In the genomic region with DNA sequence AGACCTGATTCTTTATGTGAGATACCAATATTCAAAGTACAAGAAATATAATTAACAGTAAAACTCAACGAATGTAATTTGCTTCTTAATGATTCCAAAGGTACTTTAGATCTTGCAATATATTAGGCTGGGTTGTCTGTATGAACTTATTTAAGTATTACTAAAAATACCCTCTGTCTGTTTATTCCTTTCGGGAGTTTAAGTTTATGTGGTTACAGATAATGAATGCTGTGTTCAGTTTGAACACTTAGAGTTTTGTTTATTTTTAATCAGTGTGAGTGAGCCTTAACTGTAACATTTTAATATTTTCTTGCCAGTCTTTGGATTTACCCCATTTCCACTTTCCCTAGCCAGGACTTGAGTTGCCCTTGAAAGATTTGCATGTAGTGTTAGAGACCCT, we compare ENCODE assay signal across 22 cellular contexts. TPM values are rescaled to one million over a fixed set of nuclear protein-coding genes. Genes with fewer than 3 reads are reported as not detected.
DNase-seq lines count a peak whose midpoint lies in the region; ATAC-seq and TF ChIP-seq lines count a peak whose summit lies in the region.
"Had no signal": no experiment of that assay in that cellular context is flagged by ENCODE, and none has a peak within 500 bp of the region (broad histone marks: within the 10 kb centered on the region; RNA-seq: fewer than 3 reads in every experiment).

No MANE protein-coding gene starts in this region.

- 0 out of 2 replicates have a peak, but pooled peaks cover 5% of the 10 kb centered on the region for H3K9me1 ChIP-seq in IMR-90 (ENCODE audit: insufficient read depth, low read length)

- no peak overlapping the region; the same call in 1 of the 2 replicates for H3K4ac ChIP-seq in IMR-90 (ENCODE audit: low read depth, low read length)

- no peak overlapping the region for H3K56ac ChIP-seq in IMR-90 (ENCODE audit: extremely low read depth, insufficient read depth, low read length)

- H3K4me3 Mint-ChIP-seq in CD4-positive, CD25-positive, alpha-beta regulatory T cell, result peak overlapping the region; percentile 6 to 98 (median 56)
- H3K4me3 Mint-ChIP-seq: activated naive CD8-positive, alpha-beta T cell treated with anti-CD3 and anti-CD28 coated beads, Interleukin-2, amount 10 ng/mL, durations not matched to agents 7 days and 5 days; central memory CD8-positive, alpha-beta T cell; stimulated activated naive CD8-positive, alpha-beta T cell treated with anti-CD3 and anti-CD28 coated beads, Interleukin-15, Interleukin-2, amounts not matched to agents 100 ng/mL and 50 ng/mL, for 24 hours; T-helper 1 cell treated with Interleukin-12 subunit alpha and Interleukin-12 subunit beta and Interleukin-4 antibody, amounts not matched to agents 30 μg/mL and 1 μg/mL, for 36 hours had no signal

- no CpG with 5 or more reads among the region's 2 CpGs for WGBS in IMR-90 (ENCODE audit: extremely low coverage in 2 of 2, insufficient read length in 1 of 2), 2 experiments

- POLR2A ChIA-PET in IMR-90 (lab: Charles Lee; ENCODE audit: unreplicated experiment), result no interaction called here

- H3K14ac ChIP-seq in IMR-90 (replicated peaks; ENCODE audit: low read depth, low read length), result 0 out of 2 replicates have a peak overlapping the region, but pooled peaks have one; percentile 20

- TF ChIP-seq RAD21 in IMR-90 (IDR thresholded peaks at IDR 0.05; ENCODE audit: low read length), result no peak

- peak overlapping the region; percentile 96 for H3K27ac ChIP-seq in CD4-positive, CD25-positive, alpha-beta regulatory T cell (ENCODE audit: insufficient read depth, low read length, poor library complexity, severe bottlenecking)
- H3K27ac ChIP-seq in IMR-90 (ENCODE audit: insufficient read depth, low read length), result no peak overlapping the region
- H3K27ac ChIP-seq in duodenal mucosa (ENCODE audit: low read depth, low read length), result no peak overlapping the region
- peak overlapping the region; percentile 18 for H3K27ac ChIP-seq in stomach smooth muscle (ENCODE audit: low read length)
- H3K27ac ChIP-seq: SJSA1, tibial nerve had no signal

- peaks cover 17 to 63% of the 10 kb centered on the region in 2 experiments for H3K79me1 ChIP-seq in IMR-90 (ENCODE audit: low read depth in 1 of 2, low read length in 2 of 2)

- no peak overlapping the region for H2AFZ ChIP-seq in IMR-90 (replicated peaks; ENCODE audit: low read length, poor library complexity)

- no peak for TF ChIP-seq POLR2A in IMR-90 (IDR thresholded peaks at IDR 0.05; ENCODE audit: low read depth, low read length)

- DNase-seq in CD4-positive, CD25-positive, alpha-beta regulatory T cell, result no peak
- DNase-seq in IMR-90 (peak; percentile 18), NAMALWA (ENCODE audit: low spot score) (no peak), NCI-H2107 (lab: John Stamatoyannopoulos, UW) (no peak)
- DNase-seq: activated CD4-positive, alpha-beta T cell treated with anti-CD3 and anti-CD28 coated beads, Interleukin-2, amount 50 U/mL, for 48 hours; activated naive CD8-positive, alpha-beta T cell treated with anti-CD3 and anti-CD28 coated beads, Interleukin-2, amount 10 ng/mL, durations not matched to agents 7 days and 5 days; dermis blood vessel endothelial cell; mesendoderm; NCI-H1105 treated with DMSO at 0.1 percent for 48 hours; NCI-H2029; NCI-H2227 treated with DMSO at 0.1 percent for 48 hours; occipital lobe had no signal

- TF ChIP-seq CTCF in IMR-90 (conservative IDR thresholded peaks at IDR 0.05; ENCODE audit: low read depth, low read length), result no peak

- 0 out of 3 replicates have a peak overlapping the region, but pooled peaks have one; percentile 34 for H2BK15ac ChIP-seq in IMR-90 (ENCODE audit: low read depth, low read length)

- no peak overlapping the region for H2AK9ac ChIP-seq in IMR-90 (replicated peaks; ENCODE audit: low read depth, low read length, poor library complexity)

- H4K91ac ChIP-seq in IMR-90 (ENCODE audit: insufficient read depth, low read depth, low read length), result no peak overlapping the region

- H4K8ac ChIP-seq in IMR-90 (ENCODE audit: low read depth in 2 of 2, low read length in 2 of 2), result no peak overlapping the region

- intact Hi-C loops in IMR-90 (cut with micrococcal nuclease), result no loop called here

- no peak overlapping the region for H3K18ac ChIP-seq in IMR-90 (ENCODE audit: low read depth, low read length)

- BruUV-seq in IMR-90 (replicated peaks; lab: Mats Ljungman, UMichigan), result no TSS peak

- no peak overlapping the region for H2AK5ac ChIP-seq in IMR-90 (ENCODE audit: low read depth, low read length)

- H4K20me1 ChIP-seq in IMR-90 (ENCODE audit: insufficient read depth, low read length), result peaks cover 72% of the 10 kb centered on the region

- CTCF ChIA-PET in IMR-90 (lab: Yijun Ruan, JAX), result no interaction called here

- H3K36me3 Mint-ChIP-seq in CD4-positive, CD25-positive, alpha-beta regulatory T cell, result no peaks in the 10 kb centered on the region

- H2BK120ac ChIP-seq in IMR-90 (ENCODE audit: low read depth, low read length), result no peak overlapping the region

- peaks cover 0 to 4% (median 0%) of the 10 kb centered on the region in 7 donors for H3K9me3 Mint-ChIP-seq in CD4-positive, CD25-positive, alpha-beta regulatory T cell
- H3K9me3 Mint-ChIP-seq: activated naive CD8-positive, alpha-beta T cell treated with anti-CD3 and anti-CD28 coated beads, Interleukin-2, amount 10 ng/mL, durations not matched to agents 7 days and 5 days; activated T-helper 2 cell treated with anti-CD3 and anti-CD28 coated beads, Interferon-gamma antibody, Interleukin-2, Interleukin-4, amounts not matched to agents 10 μg/mL and 5 μg/mL and 100 μg/mL, durations not matched to agents 14 hours and 24 hours and 36 hours; central memory CD8-positive, alpha-beta T cell; stimulated activated naive CD8-positive, alpha-beta T cell treated with anti-CD3 and anti-CD28 coated beads, Interleukin-15, Interleukin-2, amounts not matched to agents 100 ng/mL and 50 ng/mL, for 24 hours; T-helper 1 cell treated with Interleukin-12 subunit alpha and Interleukin-12 subunit beta and Interleukin-4 antibody, amounts not matched to agents 30 μg/mL and 1 μg/mL, for 36 hours had no signal

- H3K9ac ChIP-seq in IMR-90 (ENCODE audit: low read depth, low read length) (no peak overlapping the region), duodenal mucosa (ENCODE audit: low read depth in 1 of 2, low read length in 2 of 2) (no peak overlapping the region), stomach smooth muscle (ENCODE audit: low read length in 2 of 2) (no peak overlapping the region)

- no peak overlapping the region for H3K4me3 ChIP-seq in CD4-positive, CD25-positive, alpha-beta regulatory T cell (ENCODE audit: low read depth, low read length)
- H3K4me3 ChIP-seq in IMR-90 (ENCODE audit: insufficient read depth, low read depth, low read length) (no peak overlapping the region), duodenal mucosa (ENCODE audit: low read depth in 1 of 2, low read length in 2 of 2) (peak overlapping the region; percentile 4 to 53), stomach smooth muscle (ENCODE audit: low read length in 2 of 2) (peak overlapping the region in 1 of 2 donors; percentile 44)
- H3K4me3 ChIP-seq: SJSA1, tibial nerve had no signal

- H3K27me3 ChIP-seq in CD4-positive, CD25-positive, alpha-beta regulatory T cell (ENCODE audit: control insufficient read depth, insufficient read depth, low read length), result no peaks in the 10 kb centered on the region
- H3K27me3 ChIP-seq in IMR-90 (ENCODE audit: control insufficient read depth, insufficient read depth, low read length) (no peaks in the 10 kb centered on the region), duodenal mucosa (ENCODE audit: control insufficient read depth in 1 of 2, insufficient read depth in 2 of 2, low read length in 2 of 2) (no peaks in the 10 kb centered on the region), stomach smooth muscle (ENCODE audit: control insufficient read depth in 1 of 2, insufficient read depth in 2 of 2, low read length in 2 of 2) (no peaks in the 10 kb centered on the region)
- H3K27me3 ChIP-seq: SJSA1, tibial nerve had no signal

- in situ Hi-C loops in IMR-90 (cut with MboI; ENCODE audit: low sequenced_read_pairs), result no loop called here

- H3K9me3 ChIP-seq in CD4-positive, CD25-positive, alpha-beta regulatory T cell (ENCODE audit: control insufficient read depth in 2 of 2, low read length in 2 of 2), result no peaks in the 10 kb centered on the region
- no peaks in the 10 kb centered on the region for H3K9me3 ChIP-seq in IMR-90 (ENCODE audit: control insufficient read depth, insufficient read depth, low read length)
- no peaks in the 10 kb centered on the region for H3K9me3 ChIP-seq in duodenal mucosa (ENCODE audit: control insufficient read depth in 1 of 2, low read length in 2 of 2)
- no peaks in the 10 kb centered on the region for H3K9me3 ChIP-seq in stomach smooth muscle (ENCODE audit: control insufficient read depth in 2 of 2, low read length in 2 of 2)
- H3K9me3 ChIP-seq: tibial nerve had no signal

- peak overlapping the region; percentile 6 for H2BK5ac ChIP-seq in IMR-90 (ENCODE audit: low read depth, low read length, poor library complexity, severe bottlenecking)

- H2BK20ac ChIP-seq in IMR-90 (ENCODE audit: low read depth, low read length), result peak overlapping the region; percentile 11; the same call in 1 of the 2 replicates

- H3K4me1 ChIP-seq in CD4-positive, CD25-positive, alpha-beta regulatory T cell (ENCODE audit: control insufficient read depth, insufficient read depth, low read length, poor library complexity, severe bottlenecking), result peaks cover 55% of the 10 kb centered on the region
- peaks cover 3% of the 10 kb centered on the region for H3K4me1 ChIP-seq in IMR-90 (ENCODE audit: control insufficient read depth, insufficient read depth, low read length)
- peaks cover 31 to 46% of the 10 kb centered on the region in 2 donors for H3K4me1 ChIP-seq in duodenal mucosa (ENCODE audit: control insufficient read depth in 1 of 2, insufficient read depth in 2 of 2, low read length in 2 of 2)
- H3K4me1 ChIP-seq in stomach smooth muscle (ENCODE audit: control insufficient read depth, insufficient read depth, low read length), result peaks cover 26% of the 10 kb centered on the region

- H3K27me3 Mint-ChIP-seq in CD4-positive, CD25-positive, alpha-beta regulatory T cell, result peaks cover 14% of the 10 kb centered on the region
- H3K27me3 Mint-ChIP-seq: activated naive CD8-positive, alpha-beta T cell treated with anti-CD3 and anti-CD28 coated beads, Interleukin-2, amount 10 ng/mL, durations not matched to agents 7 days and 5 days; central memory CD8-positive, alpha-beta T cell; stimulated activated naive CD8-positive, alpha-beta T cell treated with anti-CD3 and anti-CD28 coated beads, Interleukin-15, Interleukin-2, amounts not matched to agents 100 ng/mL and 50 ng/mL, for 24 hours had no signal

- peaks cover 31 to 74% (median 55%) of the 10 kb centered on the region in 4 donors for H3K4me1 Mint-ChIP-seq in CD4-positive, CD25-positive, alpha-beta regulatory T cell

- dilution Hi-C loops in IMR-90 (cut with HindIII; ENCODE audit: low sequenced_read_pairs, unreplicated experiment), result no loop called here

- H3K4me2 ChIP-seq in IMR-90 (ENCODE audit: low read depth, low read length), result peak overlapping the region; percentile 83

- no peaks in the 10 kb centered on the region for H3K36me3 ChIP-seq in CD4-positive, CD25-positive, alpha-beta regulatory T cell (ENCODE audit: control insufficient read depth, insufficient read depth, low read length)
- H3K36me3 ChIP-seq in IMR-90 (ENCODE audit: control insufficient read depth, insufficient read depth, low read length) (no peaks in the 10 kb centered on the region), duodenal mucosa (ENCODE audit: control insufficient read depth in 1 of 2, insufficient read depth in 2 of 2, low read length in 2 of 2) (no peaks in the 10 kb centered on the region), stomach smooth muscle (ENCODE audit: control insufficient read depth in 2 of 2, insufficient read depth in 2 of 2, low read length in 2 of 2) (no peaks in the 10 kb centered on the region)
- H3K36me3 ChIP-seq: tibial nerve had no signal

- no peak for ATAC-seq in CD4-positive, CD25-positive, alpha-beta regulatory T cell (ENCODE audit: low read depth in 2 of 2)
- no peak for ATAC-seq in IMR-90 (ENCODE audit: low read depth)
- no peak for ATAC-seq in GM19351 (IDR thresholded peaks at IDR 0.05; ENCODE audit: unreplicated experiment)
- ATAC-seq: activated CD4-positive, CD25-positive, alpha-beta regulatory T cell treated with anti-CD3 and anti-CD28 coated beads, Interleukin-2, amount 50 U/mL, for 24 hours had no signal

- H4K5ac ChIP-seq in IMR-90 (ENCODE audit: low read depth, low read length), result no peak overlapping the region

- H3K23ac ChIP-seq in IMR-90 (ENCODE audit: low read depth, low read length), result peak overlapping the region; percentile 52; the same call in 1 of the 2 replicates

- peak overlapping the region; percentile 64 to 87 (median 75) for H3K27ac Mint-ChIP-seq in CD4-positive, CD25-positive, alpha-beta regulatory T cell
- H3K27ac Mint-ChIP-seq: activated naive CD8-positive, alpha-beta T cell treated with anti-CD3 and anti-CD28 coated beads, Interleukin-2, amount 10 ng/mL, durations not matched to agents 7 days and 5 days; activated T-helper 2 cell treated with anti-CD3 and anti-CD28 coated beads, Interferon-gamma antibody, Interleukin-2, Interleukin-4, amounts not matched to agents 10 μg/mL and 5 μg/mL and 100 μg/mL, durations not matched to agents 14 hours and 24 hours and 36 hours; stimulated activated naive CD8-positive, alpha-beta T cell treated with anti-CD3 and anti-CD28 coated beads, Interleukin-15, Interleukin-2, amounts not matched to agents 100 ng/mL and 50 ng/mL, for 24 hours; T-helper 1 cell treated with Interleukin-12 subunit alpha and Interleukin-12 subunit beta and Interleukin-4 antibody, amounts not matched to agents 30 μg/mL and 1 μg/mL, for 36 hours had no signal

RNA-seq across cellular contexts. Expression of a gene that starts 3.5 kb away (rescaled TPM):
- 28.9 TPM for total RNA-seq in CD4-positive, CD25-positive, alpha-beta regulatory T cell
- polyA plus RNA-seq in CD4-positive, CD25-positive, alpha-beta regulatory T cell, result 1 to 10 TPM; 2.0 to 4.9 (median 4.1) TPM
- total RNA-seq in IMR-90 (2012; rRNA removed), result 32.4 and 40.3 TPM in 2 replicates
- 27.9 and 35.9 TPM in 2 replicates for polyA plus RNA-seq in IMR-90 (2012; rRNA removed)
- polyA plus RNA-seq in IMR-90 (2012; cell fraction: cytosol; rRNA removed), result 6.7 and 13.5 TPM in 2 replicates
- polyA plus RNA-seq in IMR-90 (2012; cell fraction: nucleus; rRNA removed; ENCODE audit: low replicate concordance), result 26.0 and 126 TPM in 2 replicates

Comparison
In these comparisons a context has a peak if more than half of its experiments do, and no peak if none do; other contexts are left out.
1. H3K27ac ChIP-seq: peak in CD4-positive, CD25-positive, alpha-beta regulatory T cell (single experiment) and stomach smooth muscle (single experiment); none in IMR-90 (single experiment) and duodenal mucosa (single experiment).
2. H3K4me3 ChIP-seq: peak in duodenal mucosa (2 of 2); none in CD4-positive, CD25-positive, alpha-beta regulatory T cell (single experiment) and IMR-90 (single experiment).